ENCODE assay signal across 19 cellular contexts in genomic region chr6:13717787-13718458, GRCh38. TPM values are rescaled to one million over a fixed set of nuclear protein-coding genes. Genes with fewer than 3 reads are reported as not detected.
A peak's percentile ranks its signal among the peaks of the same experiment; 100 is the strongest.
DNase-seq lines count a peak whose midpoint lies in the region; ATAC-seq lines count a peak whose summit lies in the region.
"Had no signal": no experiment of that assay in that cellular context is flagged by ENCODE, and none has a peak within 500 bp of the region (broad histone marks: within the 10 kb centered on the region; RNA-seq: fewer than 3 reads in every experiment).

No MANE protein-coding gene starts in this region.

- H3K4me1 Mint-ChIP-seq in T-helper 1 cell treated with Interleukin-12 subunit alpha and Interleukin-12 subunit beta and Interleukin-4 antibody, amounts not matched to agents 30 μg/mL and 1 μg/mL, for 36 hours (ENCODE audit: low read depth): peaks cover 19% of the 10 kb centered on the region
- H3K4me1 Mint-ChIP-seq in activated T-helper 17 cell treated with anti-CD3 and anti-CD28 coated beads, Interleukin-2, amount 50 U/mL, for 72 hours: peaks cover 29% of the 10 kb centered on the region
- peaks cover 20 to 25% of the 10 kb centered on the region in 2 donors for H3K4me1 Mint-ChIP-seq in immature natural killer cell
- H3K4me1 Mint-ChIP-seq in natural killer cell treated with Interleukin-12 subunit alpha and Interleukin-12 subunit beta and Interleukin-15 and Interleukin-18, amount 100 ng/mL, for 72 hours (ENCODE audit: low read depth in 2 of 2): peaks cover 28 to 30% of the 10 kb centered on the region in 2 donors
- H3K4me1 Mint-ChIP-seq in activated CD8-positive, alpha-beta T cell treated with anti-CD3 and anti-CD28 coated beads, Interleukin-2, amount 10 ng/mL, durations not matched to agents 7 days and 5 days (ENCODE audit: low read depth): peaks cover 29% of the 10 kb centered on the region

- CTCF ChIA-PET in activated CD8-positive, alpha-beta T cell treated with anti-CD3 and anti-CD28 coated beads, Interleukin-2, amount 10 ng/mL, durations not matched to agents 7 days and 5 days (lab: Charles Lee): no interaction called here

- H3K36me3 Mint-ChIP-seq in T-helper 1 cell treated with Interleukin-12 subunit alpha and Interleukin-12 subunit beta and Interleukin-4 antibody, amounts not matched to agents 30 μg/mL and 1 μg/mL, for 36 hours (ENCODE audit: low read depth): peaks cover 8% of the 10 kb centered on the region
- H3K36me3 Mint-ChIP-seq in activated T-helper 17 cell treated with anti-CD3 and anti-CD28 coated beads, Interleukin-2, amount 50 U/mL, for 72 hours (ENCODE audit: low read depth): no peaks in the 10 kb centered on the region
- H3K36me3 Mint-ChIP-seq in immature natural killer cell: peaks cover 0 to 3% (median 0%) of the 10 kb centered on the region in 3 donors
- peaks cover 21% of the 10 kb centered on the region for H3K36me3 Mint-ChIP-seq in natural killer cell treated with Interleukin-12 subunit alpha and Interleukin-12 subunit beta and Interleukin-15 and Interleukin-18, amount 100 ng/mL, for 72 hours
- H3K36me3 Mint-ChIP-seq in activated CD8-positive, alpha-beta T cell treated with anti-CD3 and anti-CD28 coated beads, Interleukin-2, amount 10 ng/mL, durations not matched to agents 7 days and 5 days (ENCODE audit: low read depth): peaks cover 16% of the 10 kb centered on the region
- H3K36me3 Mint-ChIP-seq: CD4-positive, alpha-beta memory T cell had no signal

- DNase-seq in T-helper 1 cell (no peak), immature natural killer cell (no peak), HuH-7 (ENCODE audit: low spot score) (no peak)
- no peak for DNase-seq in natural killer cell treated with Interleukin-12 subunit alpha and Interleukin-12 subunit beta and Interleukin-15 and Interleukin-18, amount 100 ng/mL, for 72 hours (ENCODE audit: low spot score)
- DNase-seq in activated CD4-positive, alpha-beta T cell treated with anti-CD3 and anti-CD28 coated beads for 4 hours: no peak
- no peak for DNase-seq in activated CD8-positive, alpha-beta T cell treated with anti-CD3 and anti-CD28 coated beads, Interleukin-2, amount 10 ng/mL, durations not matched to agents 7 days and 5 days
- DNase-seq: AML-193; CD4-positive, alpha-beta memory T cell; DMS153; DMS79 treated with DMSO at 0.1 percent for 48 hours; EL; GM23248; HFFc6; IMR-90 had no signal

- peaks cover 3% of the 10 kb centered on the region for H3K27me3 Mint-ChIP-seq in T-helper 1 cell treated with Interleukin-12 subunit alpha and Interleukin-12 subunit beta and Interleukin-4 antibody, amounts not matched to agents 30 μg/mL and 1 μg/mL, for 36 hours (ENCODE audit: low read depth)
- H3K27me3 Mint-ChIP-seq in activated T-helper 17 cell treated with anti-CD3 and anti-CD28 coated beads, Interleukin-2, amount 50 U/mL, for 72 hours: no peaks in the 10 kb centered on the region
- H3K27me3 Mint-ChIP-seq in immature natural killer cell (ENCODE audit: low read depth in 3 of 3): peaks cover 0 to 3% (median 2%) of the 10 kb centered on the region in 3 donors
- no peaks in the 10 kb centered on the region for H3K27me3 Mint-ChIP-seq in natural killer cell treated with Interleukin-12 subunit alpha and Interleukin-12 subunit beta and Interleukin-15 and Interleukin-18, amount 100 ng/mL, for 72 hours
- no peaks in the 10 kb centered on the region for H3K27me3 Mint-ChIP-seq in activated CD8-positive, alpha-beta T cell treated with anti-CD3 and anti-CD28 coated beads, Interleukin-2, amount 10 ng/mL, durations not matched to agents 7 days and 5 days (ENCODE audit: low read depth)
- H3K27me3 Mint-ChIP-seq: CD4-positive, alpha-beta memory T cell had no signal

- ATAC-seq in activated T-helper 17 cell treated with anti-CD3 and anti-CD28 coated beads, Interleukin-2, amount 50 U/mL, for 72 hours (replicated peaks): peak; percentile 3
- ATAC-seq in natural killer cell treated with Interleukin-12 subunit alpha and Interleukin-12 subunit beta and Interleukin-15 and Interleukin-18, amount 100 ng/mL, for 72 hours: no peak
- ATAC-seq in activated CD8-positive, alpha-beta T cell treated with anti-CD3 and anti-CD28 coated beads, Interleukin-2, amount 10 ng/mL, durations not matched to agents 7 days and 5 days: no peak
- ATAC-seq: A549, HCT116 had no signal

- peaks cover 22% of the 10 kb centered on the region for H3K9me3 Mint-ChIP-seq in T-helper 1 cell treated with Interleukin-12 subunit alpha and Interleukin-12 subunit beta and Interleukin-4 antibody, amounts not matched to agents 30 μg/mL and 1 μg/mL, for 36 hours
- H3K9me3 Mint-ChIP-seq in activated T-helper 17 cell treated with anti-CD3 and anti-CD28 coated beads, Interleukin-2, amount 50 U/mL, for 72 hours: peaks cover 3% of the 10 kb centered on the region
- H3K9me3 Mint-ChIP-seq in immature natural killer cell: no peaks in the 10 kb centered on the region
- H3K9me3 Mint-ChIP-seq in natural killer cell treated with Interleukin-12 subunit alpha and Interleukin-12 subunit beta and Interleukin-15 and Interleukin-18, amount 100 ng/mL, for 72 hours: peaks cover 8% of the 10 kb centered on the region
- H3K9me3 Mint-ChIP-seq in activated CD8-positive, alpha-beta T cell treated with anti-CD3 and anti-CD28 coated beads, Interleukin-2, amount 10 ng/mL, durations not matched to agents 7 days and 5 days (ENCODE audit: insufficient read depth): peaks cover 12% of the 10 kb centered on the region

- POLR2A ChIA-PET in activated CD8-positive, alpha-beta T cell treated with anti-CD3 and anti-CD28 coated beads, Interleukin-2, amount 10 ng/mL, durations not matched to agents 7 days and 5 days (lab: Charles Lee): no interaction called here

- peak overlapping the region; percentile 26 for H3K27ac Mint-ChIP-seq in T-helper 1 cell treated with Interleukin-12 subunit alpha and Interleukin-12 subunit beta and Interleukin-4 antibody, amounts not matched to agents 30 μg/mL and 1 μg/mL, for 36 hours
- H3K27ac Mint-ChIP-seq in activated T-helper 17 cell treated with anti-CD3 and anti-CD28 coated beads, Interleukin-2, amount 50 U/mL, for 72 hours: peak overlapping the region; percentile 25
- peak overlapping the region in 2 of 6 donors; percentile 15 to 26 for H3K27ac Mint-ChIP-seq in immature natural killer cell
- peak overlapping the region in 1 of 2 donors; percentile 70 for H3K27ac Mint-ChIP-seq in natural killer cell treated with Interleukin-12 subunit alpha and Interleukin-12 subunit beta and Interleukin-15 and Interleukin-18, amount 100 ng/mL, for 72 hours
- no peak overlapping the region for H3K27ac Mint-ChIP-seq in activated CD8-positive, alpha-beta T cell treated with anti-CD3 and anti-CD28 coated beads, Interleukin-2, amount 10 ng/mL, durations not matched to agents 7 days and 5 days
- H3K27ac Mint-ChIP-seq: CD14-positive monocyte, HFFc6 had no signal

- H3K4me3 Mint-ChIP-seq in T-helper 1 cell treated with Interleukin-12 subunit alpha and Interleukin-12 subunit beta and Interleukin-4 antibody, amounts not matched to agents 30 μg/mL and 1 μg/mL, for 36 hours: no peak overlapping the region
- H3K4me3 Mint-ChIP-seq in activated T-helper 17 cell treated with anti-CD3 and anti-CD28 coated beads, Interleukin-2, amount 50 U/mL, for 72 hours: peak overlapping the region; percentile 3
- H3K4me3 Mint-ChIP-seq in immature natural killer cell: peak overlapping the region in 4 of 5 donors; percentile 15 to 54 (median 26)
- peak overlapping the region; percentile 50 for H3K4me3 Mint-ChIP-seq in natural killer cell treated with Interleukin-12 subunit alpha and Interleukin-12 subunit beta and Interleukin-15 and Interleukin-18, amount 100 ng/mL, for 72 hours
- no peak overlapping the region for H3K4me3 Mint-ChIP-seq in activated CD8-positive, alpha-beta T cell treated with anti-CD3 and anti-CD28 coated beads, Interleukin-2, amount 10 ng/mL, durations not matched to agents 7 days and 5 days
- H3K4me3 Mint-ChIP-seq: CD14-positive monocyte, HFFc6 had no signal

RNA-seq across cellular contexts. Expression of gene RANBP9, which starts 6.3 kb away (rescaled TPM):
- 10 to 100 TPM; 57.3 to 68.2 TPM for total RNA-seq in activated T-helper 17 cell treated with anti-CD3 and anti-CD28 coated beads, Interleukin-2, amount 50 U/mL, for 72 hours
- polyA plus RNA-seq in immature natural killer cell: 1 to 10 TPM; 2.4 to 5.5 (median 3.8) TPM
- total RNA-seq in natural killer cell treated with Interleukin-12 subunit alpha and Interleukin-12 subunit beta and Interleukin-15 and Interleukin-18, amount 100 ng/mL, for 72 hours: 10 to 100 TPM; 49.2 to 61.1 TPM
- total RNA-seq in activated CD8-positive, alpha-beta T cell treated with anti-CD3 and anti-CD28 coated beads, Interleukin-2, amount 10 ng/mL, durations not matched to agents 7 days and 5 days: 10 to 100 TPM; 50.0 to 53.4 TPM

Comparison
In these comparisons a context has a peak if more than half of its experiments do, and no peak if none do; other contexts are left out.
1. H3K4me3 Mint-ChIP-seq: peak in activated T-helper 17 cell treated with anti-CD3 and anti-CD28 coated beads, Interleukin-2, amount 50 U/mL, for 72 hours (single experiment), immature natural killer cell (4 of 5) and natural killer cell treated with Interleukin-12 subunit alpha and Interleukin-12 subunit beta and Interleukin-15 and Interleukin-18, amount 100 ng/mL, for 72 hours (single experiment); none in T-helper 1 cell treated with Interleukin-12 subunit alpha and Interleukin-12 subunit beta and Interleukin-4 antibody, amounts not matched to agents 30 μg/mL and 1 μg/mL, for 36 hours (single experiment) and activated CD8-positive, alpha-beta T cell treated with anti-CD3 and anti-CD28 coated beads, Interleukin-2, amount 10 ng/mL, durations not matched to agents 7 days and 5 days (single experiment).